1 cellular context compared by ENCODE assay signal in the genomic region with DNA sequence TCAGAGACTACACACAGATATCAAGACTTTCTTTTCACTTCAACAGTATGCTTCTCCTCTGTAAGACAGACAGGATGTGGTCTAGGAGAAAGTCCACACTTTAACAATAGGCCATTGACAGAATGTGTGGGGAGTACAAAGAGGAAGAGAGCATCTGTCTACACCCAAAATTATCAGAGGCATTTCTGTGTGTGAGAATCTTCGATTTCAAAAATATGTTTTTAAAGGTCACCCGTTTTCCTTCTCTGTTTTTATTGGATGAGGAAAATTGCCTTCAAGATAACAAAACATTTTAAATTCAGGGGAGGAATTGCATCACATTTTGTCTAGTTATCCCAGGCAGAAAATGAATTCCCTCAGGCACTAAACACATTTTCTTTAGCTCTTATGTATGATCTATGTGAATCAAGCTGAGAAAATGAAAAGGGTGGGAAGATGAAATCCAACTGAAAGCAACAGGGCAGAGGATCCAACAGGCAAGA.
TF ChIP-seq lines count a peak whose summit lies in the region.

No MANE protein-coding gene starts in this region.

TF ChIP-seq in GM12878, 131 proteins besides CTCF, POLR2A, EP300 and RAD21 (continued from another document and continues in another):
- TF ChIP-seq CEBPB (IDR thresholded peaks at IDR 0.05; ENCODE audit: borderline replicate concordance in 1 of 2, low read depth in 2 of 2, low read length in 2 of 2) (peak in 1 of 2 experiments; percentile 42; a peak in 1 of 4 replicates), IKZF2 (IDR thresholded peaks at IDR 0.05) (peak; percentile 75 to 77; a peak in 3 of 4 replicates), CUX1 (IDR thresholded peaks at IDR 0.05; ENCODE audit: insufficient replicate concordance, low read depth, low read length) (peak; percentile 65), BHLHE40 (IDR thresholded peaks at IDR 0.05; ENCODE audit: borderline replicate concordance in 1 of 2, low read depth in 2 of 2, low read length in 1 of 2) (no peak), EED (IDR thresholded peaks at IDR 0.05; ENCODE audit: low read depth) (peak; percentile 45; the same call in 1 of the 2 replicates), CBX5 (IDR thresholded peaks at IDR 0.05; ENCODE audit: low read depth) (0 out of 2 replicates have a peak, but pooled peaks have one; percentile 26), CBX3 (IDR thresholded peaks at IDR 0.05; ENCODE audit: borderline replicate concordance, low read depth) (no peak), JUNB (IDR thresholded peaks at IDR 0.05) (0 out of 2 replicates have a peak, but pooled peaks have one; percentile 16), POU2F2 (IDR thresholded peaks at IDR 0.05; ENCODE audit: borderline replicate concordance, low read depth, low read length) (no peak), MLLT1 (IDR thresholded peaks at IDR 0.05) (peak; percentile 60), RCOR1 (conservative IDR thresholded peaks at IDR 0.05; ENCODE audit: low read depth, low read length) (no peak), POLR2AphosphoS2 (IDR thresholded peaks at IDR 0.05; ENCODE audit: low read depth, low read length) (no peak), NFYA (IDR thresholded peaks at IDR 0.05; ENCODE audit: borderline replicate concordance, low read depth, low read length) (no peak), HDAC6 (IDR thresholded peaks at IDR 0.05; ENCODE audit: unreplicated experiment) (no peak), ZBED1 (IDR thresholded peaks at IDR 0.05; ENCODE audit: borderline replicate concordance) (no peak), BACH1 (IDR thresholded peaks at IDR 0.05; ENCODE audit: borderline replicate concordance) (no peak; the same call in 1 of the 2 replicates), SMARCA5 (IDR thresholded peaks at IDR 0.05) (no peak), BCL3 (IDR thresholded peaks at IDR 0.05; ENCODE audit: borderline replicate concordance, insufficient read depth, low read depth, low read length, poor library complexity, severe bottlenecking) (no peak), ZNF24 (IDR thresholded peaks at IDR 0.05) (no peak), EZH2 (IDR thresholded peaks at IDR 0.05; ENCODE audit: borderline replicate concordance, control insufficient read depth, low read depth, low read length) (0 out of 2 replicates have a peak, but pooled peaks have one; percentile 25), WRNIP1 (IDR thresholded peaks at IDR 0.05; ENCODE audit: borderline replicate concordance, low read depth, low read length) (no peak), STAT3 (IDR thresholded peaks at IDR 0.05; ENCODE audit: low read depth, low read length) (0 out of 2 replicates have a peak, but pooled peaks have one; percentile 42), IRF3 (IDR thresholded peaks at IDR 0.05) (no peak), ZSCAN29 (IDR thresholded peaks at IDR 0.05) (peak; percentile 85), TAF1 (IDR thresholded peaks at IDR 0.05; ENCODE audit: borderline replicate concordance, low read depth, low read length) (no peak), MYB (IDR thresholded peaks at IDR 0.05; ENCODE audit: borderline replicate concordance, low read depth, low read length) (no peak), SIX5 (IDR thresholded peaks at IDR 0.05; ENCODE audit: low read depth, low read length, severe bottlenecking) (no peak), SMAD5 (IDR thresholded peaks at IDR 0.05; ENCODE audit: low read depth) (no peak), BRCA1 (IDR thresholded peaks at IDR 0.05; ENCODE audit: low read depth, low read length) (no peak), MYC (IDR thresholded peaks at IDR 0.05; ENCODE audit: insufficient read depth, insufficient read length, insufficient replicate concordance, low read length, severe bottlenecking) (no peak), MEF2A (IDR thresholded peaks at IDR 0.05; ENCODE audit: insufficient read depth, low read depth, low read length) (0 out of 2 replicates have a peak, but pooled peaks have one; percentile 24), FOXM1 (IDR thresholded peaks at IDR 0.05; ENCODE audit: low read depth, low read length) (0 out of 2 replicates have a peak, but pooled peaks have one; percentile 45), NBN (IDR thresholded peaks at IDR 0.05) (0 out of 2 replicates have a peak, but pooled peaks have one; percentile 51), NR2C2 (IDR thresholded peaks at IDR 0.05; ENCODE audit: borderline replicate concordance, control insufficient read depth, insufficient read length, low read depth) (no peak), ATF7 (IDR thresholded peaks at IDR 0.05; ENCODE audit: low read depth) (peak; percentile 57), HCFC1 (IDR thresholded peaks at IDR 0.05; ENCODE audit: low read length) (no peak), NFIC (IDR thresholded peaks at IDR 0.05; ENCODE audit: low read depth, low read length) (peak; percentile 84), ZBTB4 (CRISPR knock-in tag; IDR thresholded peaks at IDR 0.05) (no peak)
- TF ChIP-seq, protein P1, sequence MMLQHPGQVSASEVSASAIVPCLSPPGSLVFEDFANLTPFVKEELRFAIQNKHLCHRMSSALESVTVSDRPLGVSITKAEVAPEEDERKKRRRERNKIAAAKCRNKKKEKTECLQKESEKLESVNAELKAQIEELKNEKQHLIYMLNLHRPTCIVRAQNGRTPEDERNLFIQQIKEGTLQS (IDR thresholded peaks at IDR 0.05; ENCODE audit: borderline replicate concordance, extremely low read depth, low read depth, low read length) = no peak
- TF ChIP-seq, protein P2, sequence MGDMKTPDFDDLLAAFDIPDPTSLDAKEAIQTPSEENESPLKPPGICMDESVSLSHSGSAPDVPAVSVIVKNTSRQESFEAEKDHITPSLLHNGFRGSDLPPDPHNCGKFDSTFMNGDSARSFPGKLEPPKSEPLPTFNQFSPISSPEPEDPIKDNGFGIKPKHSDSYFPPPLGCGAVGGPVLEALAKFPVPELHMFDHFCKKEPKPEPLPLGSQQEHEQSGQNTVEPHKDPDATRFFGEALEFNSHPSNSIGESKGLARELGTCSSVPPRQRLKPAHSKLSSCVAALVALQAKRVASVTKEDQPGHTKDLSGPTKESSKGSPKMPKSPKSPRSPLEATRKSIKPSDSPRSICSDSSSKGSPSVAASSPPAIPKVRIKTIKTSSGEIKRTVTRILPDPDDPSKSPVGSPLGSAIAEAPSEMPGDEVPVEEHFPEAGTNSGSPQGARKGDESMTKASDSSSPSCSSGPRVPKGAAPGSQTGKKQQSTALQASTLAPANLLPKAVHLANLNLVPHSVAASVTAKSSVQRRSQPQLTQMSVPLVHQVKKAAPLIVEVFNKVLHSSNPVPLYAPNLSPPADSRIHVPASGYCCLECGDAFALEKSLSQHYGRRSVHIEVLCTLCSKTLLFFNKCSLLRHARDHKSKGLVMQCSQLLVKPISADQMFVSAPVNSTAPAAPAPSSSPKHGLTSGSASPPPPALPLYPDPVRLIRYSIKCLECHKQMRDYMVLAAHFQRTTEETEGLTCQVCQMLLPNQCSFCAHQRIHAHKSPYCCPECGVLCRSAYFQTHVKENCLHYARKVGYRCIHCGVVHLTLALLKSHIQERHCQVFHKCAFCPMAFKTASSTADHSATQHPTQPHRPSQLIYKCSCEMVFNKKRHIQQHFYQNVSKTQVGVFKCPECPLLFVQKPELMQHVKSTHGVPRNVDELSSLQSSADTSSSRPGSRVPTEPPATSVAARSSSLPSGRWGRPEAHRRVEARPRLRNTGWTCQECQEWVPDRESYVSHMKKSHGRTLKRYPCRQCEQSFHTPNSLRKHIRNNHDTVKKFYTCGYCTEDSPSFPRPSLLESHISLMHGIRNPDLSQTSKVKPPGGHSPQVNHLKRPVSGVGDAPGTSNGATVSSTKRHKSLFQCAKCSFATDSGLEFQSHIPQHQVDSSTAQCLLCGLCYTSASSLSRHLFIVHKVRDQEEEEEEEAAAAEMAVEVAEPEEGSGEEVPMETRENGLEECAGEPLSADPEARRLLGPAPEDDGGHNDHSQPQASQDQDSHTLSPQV (IDR thresholded peaks at IDR 0.05) = no peak
- TF ChIP-seq, protein P3, sequence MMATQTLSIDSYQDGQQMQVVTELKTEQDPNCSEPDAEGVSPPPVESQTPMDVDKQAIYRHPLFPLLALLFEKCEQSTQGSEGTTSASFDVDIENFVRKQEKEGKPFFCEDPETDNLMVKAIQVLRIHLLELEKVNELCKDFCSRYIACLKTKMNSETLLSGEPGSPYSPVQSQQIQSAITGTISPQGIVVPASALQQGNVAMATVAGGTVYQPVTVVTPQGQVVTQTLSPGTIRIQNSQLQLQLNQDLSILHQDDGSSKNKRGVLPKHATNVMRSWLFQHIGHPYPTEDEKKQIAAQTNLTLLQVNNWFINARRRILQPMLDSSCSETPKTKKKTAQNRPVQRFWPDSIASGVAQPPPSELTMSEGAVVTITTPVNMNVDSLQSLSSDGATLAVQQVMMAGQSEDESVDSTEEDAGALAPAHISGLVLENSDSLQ (IDR thresholded peaks at IDR 0.05) = peak; percentile 79
